In genomic region chr13:62185631-62186256, GRCh38 we compare ENCODE assay signal across 1 cellular context.
TF ChIP-seq lines count a peak whose summit lies in the region.

No MANE protein-coding gene starts in this region.

TF ChIP-seq in GM12878, 131 proteins besides CTCF, POLR2A, EP300 and RAD21:
- TF ChIP-seq MEF2B (IDR thresholded peaks at IDR 0.05; ENCODE audit: partially characterized antibody, poor library complexity, severe bottlenecking) (peak; percentile 22), TAF1 (IDR thresholded peaks at IDR 0.05; ENCODE audit: borderline replicate concordance, low read depth, low read length) (no peak)
- TF ChIP-seq, protein P1, sequence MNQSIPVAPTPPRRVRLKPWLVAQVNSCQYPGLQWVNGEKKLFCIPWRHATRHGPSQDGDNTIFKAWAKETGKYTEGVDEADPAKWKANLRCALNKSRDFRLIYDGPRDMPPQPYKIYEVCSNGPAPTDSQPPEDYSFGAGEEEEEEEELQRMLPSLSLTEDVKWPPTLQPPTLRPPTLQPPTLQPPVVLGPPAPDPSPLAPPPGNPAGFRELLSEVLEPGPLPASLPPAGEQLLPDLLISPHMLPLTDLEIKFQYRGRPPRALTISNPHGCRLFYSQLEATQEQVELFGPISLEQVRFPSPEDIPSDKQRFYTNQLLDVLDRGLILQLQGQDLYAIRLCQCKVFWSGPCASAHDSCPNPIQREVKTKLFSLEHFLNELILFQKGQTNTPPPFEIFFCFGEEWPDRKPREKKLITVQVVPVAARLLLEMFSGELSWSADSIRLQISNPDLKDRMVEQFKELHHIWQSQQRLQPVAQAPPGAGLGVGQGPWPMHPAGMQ (IDR thresholded peaks at IDR 0.05; ENCODE audit: borderline replicate concordance), result no peak
